Comparison of ENCODE assay signal across 1 cellular context in genomic region chr13:23928985-23929384, GRCh38.
TF ChIP-seq lines count a peak whose summit lies in the region.

No MANE protein-coding gene starts in this region.

TF ChIP-seq in H1, 55 proteins besides CTCF, POLR2A, EP300 and RAD21:
- TF ChIP-seq TCF12 (IDR thresholded peaks at IDR 0.05; ENCODE audit: low read depth, low read length) (no peak), SP1 (IDR thresholded peaks at IDR 0.05; ENCODE audit: low read depth, low read length) (no peak)
